Comparison of ENCODE assay signal across 20 cellular contexts in the genomic region with DNA sequence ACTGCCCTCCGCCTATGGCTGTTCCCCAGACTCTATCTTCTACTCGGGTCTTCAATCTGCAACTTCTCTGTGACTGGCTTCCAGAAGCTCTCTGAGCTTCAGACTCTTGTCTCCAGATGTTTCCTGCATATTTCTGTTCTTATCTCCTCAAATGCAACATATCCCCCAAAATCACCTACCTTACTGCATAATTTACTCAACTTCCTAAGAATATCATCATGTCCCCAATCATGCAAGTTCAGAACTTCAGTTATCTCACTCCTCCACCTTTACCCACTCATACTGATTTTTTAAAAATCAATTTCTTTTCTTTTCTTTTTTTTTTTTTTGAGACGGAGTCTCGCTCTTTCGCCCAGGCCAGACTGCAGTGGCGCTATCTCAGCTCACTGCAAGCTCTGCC.
DNase-seq lines count a peak whose midpoint lies in the region; ATAC-seq, FAIRE-seq and TF ChIP-seq lines count a peak whose summit lies in the region.
"Had no signal": no experiment of that assay in that cellular context is flagged by ENCODE, and none has a peak within 500 bp of the region (broad histone marks: within the 10 kb centered on the region; RNA-seq: fewer than 3 reads in every experiment).

No MANE protein-coding gene starts in this region.

- TF ChIP-seq CTCF in DND-41 (IDR thresholded peaks at IDR 0.05; ENCODE audit: borderline replicate concordance, extremely low read depth, low read length, poor library complexity, severe bottlenecking) = no peak
- no peak for TF ChIP-seq CTCF in K562 (IDR thresholded peaks at IDR 0.05 in 2 of 3, conservative IDR thresholded peaks at IDR 0.05 in 1 of 3; ENCODE audit: insufficient read depth in 2 of 3, low read depth in 1 of 3, low read length in 3 of 3)
- TF ChIP-seq CTCF in smooth muscle cell (IDR thresholded peaks at IDR 0.05; ENCODE audit: borderline replicate concordance, insufficient read depth, poor library complexity, severe bottlenecking) = no peak

- BruUV-seq in K562 (replicated peaks; lab: Mats Ljungman, UMichigan) = no TSS peak

- no peak for TF ChIP-seq EP300 in K562 (IDR thresholded peaks at IDR 0.05; ENCODE audit: low read length)

- peak overlapping the region; percentile 51; the same call in 1 of the 2 replicates for H3K27ac ChIP-seq in DND-41 (ENCODE audit: low read length)
- H3K27ac ChIP-seq in K562 (ENCODE audit: extremely low read depth, low read depth, low read length) = no peak overlapping the region
- no peak overlapping the region for H3K27ac ChIP-seq in smooth muscle cell (ENCODE audit: low read depth)
- H3K27ac ChIP-seq: 22Rv1; A549; BLaER1 treated with 17β-estradiol and CSF1 and Interleukin-3, amounts not matched to agents 10 nM and 100 nM; C4-2B had no signal

- intact Hi-C loops in K562 (cut with micrococcal nuclease) = no loop called here

- ATAC-seq in DND-41 (ENCODE audit: insufficient read depth, low read depth) (no peak), K562 (no peak)
- ATAC-seq: A549; CD8-positive, alpha-beta T cell had no signal

- no peak for TF ChIP-seq RAD21 in K562 (CRISPR knock-in tag; conservative IDR thresholded peaks at IDR 0.05 in 1 of 2, IDR thresholded peaks at IDR 0.05 in 1 of 2)

- H3K9me3 ChIP-seq in DND-41 (ENCODE audit: insufficient read depth, low read length, severe bottlenecking) (no peaks in the 10 kb centered on the region), K562 (replicated peaks; ENCODE audit: control insufficient read depth, insufficient read depth, low read depth, low read length) (no peaks in the 10 kb centered on the region), smooth muscle cell (replicated peaks; ENCODE audit: low read depth) (no peaks in the 10 kb centered on the region)
- H3K9me3 ChIP-seq: A549, Caco-2 had no signal

- CTCF ChIA-PET in K562 (lab: Yijun Ruan, JAX; ENCODE audit: low intra/inter-chr PET ratio) = no interaction called here

- H3K79me2 ChIP-seq in DND-41 (ENCODE audit: insufficient read depth, low read length) = peaks cover 26% of the 10 kb centered on the region
- H3K79me2 ChIP-seq in K562 (ENCODE audit: control insufficient read depth, insufficient read depth, low read length) = no peaks in the 10 kb centered on the region
- no peaks in the 10 kb centered on the region for H3K79me2 ChIP-seq in smooth muscle cell (ENCODE audit: low read depth)

- H3K4me3 ChIP-seq in DND-41 (ENCODE audit: low read depth in 1 of 2, low read length in 2 of 2) (no peak overlapping the region), K562 (no peak overlapping the region), smooth muscle cell (no peak overlapping the region)
- H3K4me3 ChIP-seq in Jurkat, Clone E6-1 (ENCODE audit: low read length) = no peak overlapping the region
- H3K4me3 ChIP-seq: A549; BLaER1 treated with 17β-estradiol and CSF1 and Interleukin-3, amounts not matched to agents 10 nM and 100 nM had no signal

- POLR2A ChIA-PET in K562 (lab: Yijun Ruan, JAX) = interaction anchor here (0.9 kb wide), 1 partner anchor 11 kb away, joined by 7 read pairs; no protein-coding TSS in a partner anchor

- H3K9me1 ChIP-seq in K562 (ENCODE audit: control insufficient read depth, insufficient read depth, low read length) = no peaks in the 10 kb centered on the region

- in situ Hi-C loops in K562 (cut with MboI) = no loop called here

- WGBS in K562 (ENCODE audit: insufficient coverage, low coverage, missing lambda C conversion rate) = 31% methylated on average over 2 of the region's 6 CpGs
- 84% methylated on average over 6 of the region's 6 CpGs for WGBS in smooth muscle cell (ENCODE audit: low lambda C conversion rate)

- H3K9ac ChIP-seq in DND-41 (ENCODE audit: low read depth, low read length) = no peak overlapping the region
- H3K9ac ChIP-seq in K562 (ENCODE audit: insufficient read depth in 1 of 2, low read depth in 2 of 2, low read length in 2 of 2) = no peak overlapping the region
- H3K9ac ChIP-seq in smooth muscle cell (ENCODE audit: low read depth) = no peak overlapping the region
- H3K9ac ChIP-seq: BLaER1 treated with 17β-estradiol and CSF1 and Interleukin-3, amounts not matched to agents 10 nM and 100 nM had no signal

- H2AFZ ChIP-seq in DND-41 (ENCODE audit: low read depth, low read length) (no peak overlapping the region), K562 (ENCODE audit: low read depth, low read length) (no peak overlapping the region), smooth muscle cell (ENCODE audit: low read depth) (no peak overlapping the region)

- no peaks in the 10 kb centered on the region for H3F3A ChIP-seq in smooth muscle cell (ENCODE audit: low read depth)

- no peak for TF ChIP-seq POLR2A in K562 (conservative IDR thresholded peaks at IDR 0.05)

- H3K27me3 ChIP-seq in DND-41 (ENCODE audit: insufficient read depth, low read length, poor library complexity) (no peaks in the 10 kb centered on the region), K562 (ENCODE audit: control insufficient read depth in 2 of 2, insufficient read depth in 2 of 2, low read length in 2 of 2) (peaks cover 2 to 3% of the 10 kb centered on the region in 2 experiments; a peak in 1 of 5 replicates), smooth muscle cell (ENCODE audit: low read depth) (no peaks in the 10 kb centered on the region)
- H3K27me3 ChIP-seq: BLaER1 treated with 17β-estradiol and CSF1 and Interleukin-3, amounts not matched to agents 10 nM and 100 nM had no signal

- no peak for DNase-seq in DND-41
- peak; percentile 47 for DNase-seq in Jurkat, Clone E6-1 (ENCODE audit: low read depth, low spot score)
- peak in 2 of 4 experiments; percentile 11 to 21 for DNase-seq in K562 (ENCODE audit: extremely low read depth in 1 of 4, low spot score in 3 of 4)
- DNase-seq in NCI-H774 (lab: John Stamatoyannopoulos, UW) = no peak
- DNase-seq in smooth muscle cell (lab: John Stamatoyannopoulos, UW; ENCODE audit: unreplicated experiment) = no peak
- no peak for DNase-seq in HTR-8/SVneo (ENCODE audit: insufficient read length, low spot score)
- DNase-seq: AML-193; Caco-2; Calu3; CD4-positive, alpha-beta T cell; CD8-positive, alpha-beta T cell; DMS79 treated with DMSO at 0.1 percent for 48 hours; GF-D8 had no signal

- peaks cover 67% of the 10 kb centered on the region for H3K4me1 ChIP-seq in DND-41 (ENCODE audit: insufficient read depth, low read length)
- peaks cover 0 to 6% of the 10 kb centered on the region in 2 experiments; a peak in 1 of 5 replicates for H3K4me1 ChIP-seq in K562 (replicated peaks in 1 of 2; ENCODE audit: control insufficient read depth in 2 of 2, insufficient read depth in 2 of 2, low read length in 2 of 2)
- peaks cover 14% of the 10 kb centered on the region for H3K4me1 ChIP-seq in smooth muscle cell (ENCODE audit: low read depth)
- H3K4me1 ChIP-seq: A549, Caco-2 had no signal

- H3K4me2 ChIP-seq in DND-41 (ENCODE audit: insufficient read depth, low read length) (no peak overlapping the region), K562 (ENCODE audit: insufficient read depth, low read length) (no peak overlapping the region), smooth muscle cell (no peak overlapping the region)
- H3K4me2 ChIP-seq: A549; BLaER1 treated with 17β-estradiol and CSF1 and Interleukin-3, amounts not matched to agents 10 nM and 100 nM had no signal

- H3K36me3 ChIP-seq in DND-41 (ENCODE audit: insufficient read depth, low read length) (peaks cover 60% of the 10 kb centered on the region), K562 (ENCODE audit: control insufficient read depth, insufficient read depth, low read length) (no peaks in the 10 kb centered on the region), smooth muscle cell (ENCODE audit: low read depth) (no peaks in the 10 kb centered on the region)

- H4K20me1 ChIP-seq in DND-41 (ENCODE audit: insufficient read depth, low read length) (no peaks in the 10 kb centered on the region), K562 (replicated peaks; ENCODE audit: control insufficient read depth, insufficient read depth, low read length) (no peaks in the 10 kb centered on the region), smooth muscle cell (ENCODE audit: low read depth) (no peaks in the 10 kb centered on the region)
- H4K20me1 ChIP-seq: BLaER1 treated with 17β-estradiol and CSF1 and Interleukin-3, amounts not matched to agents 10 nM and 100 nM had no signal

- FAIRE-seq in K562 (lab: Jason Lieb, UNC) (no peak), HTR-8/SVneo (lab: Jason Lieb, UNC) (no peak)
- FAIRE-seq: A549, D721Med, G401.6, GM19239 had no signal

TF ChIP-seq in K562, 482 proteins besides CTCF, POLR2A, EP300 and RAD21 (continues in another document):
- TF ChIP-seq DDX20 (tag; IDR thresholded peaks at IDR 0.05; ENCODE audit: low read depth) = no peak
- TF ChIP-seq ZNF76 (CRISPR knock-in tag; IDR thresholded peaks at IDR 0.05; ENCODE audit: borderline replicate concordance) = no peak
- peak; percentile 54 for TF ChIP-seq CBFA2T2 (conservative IDR thresholded peaks at IDR 0.05)
- TF ChIP-seq, protein P1, sequence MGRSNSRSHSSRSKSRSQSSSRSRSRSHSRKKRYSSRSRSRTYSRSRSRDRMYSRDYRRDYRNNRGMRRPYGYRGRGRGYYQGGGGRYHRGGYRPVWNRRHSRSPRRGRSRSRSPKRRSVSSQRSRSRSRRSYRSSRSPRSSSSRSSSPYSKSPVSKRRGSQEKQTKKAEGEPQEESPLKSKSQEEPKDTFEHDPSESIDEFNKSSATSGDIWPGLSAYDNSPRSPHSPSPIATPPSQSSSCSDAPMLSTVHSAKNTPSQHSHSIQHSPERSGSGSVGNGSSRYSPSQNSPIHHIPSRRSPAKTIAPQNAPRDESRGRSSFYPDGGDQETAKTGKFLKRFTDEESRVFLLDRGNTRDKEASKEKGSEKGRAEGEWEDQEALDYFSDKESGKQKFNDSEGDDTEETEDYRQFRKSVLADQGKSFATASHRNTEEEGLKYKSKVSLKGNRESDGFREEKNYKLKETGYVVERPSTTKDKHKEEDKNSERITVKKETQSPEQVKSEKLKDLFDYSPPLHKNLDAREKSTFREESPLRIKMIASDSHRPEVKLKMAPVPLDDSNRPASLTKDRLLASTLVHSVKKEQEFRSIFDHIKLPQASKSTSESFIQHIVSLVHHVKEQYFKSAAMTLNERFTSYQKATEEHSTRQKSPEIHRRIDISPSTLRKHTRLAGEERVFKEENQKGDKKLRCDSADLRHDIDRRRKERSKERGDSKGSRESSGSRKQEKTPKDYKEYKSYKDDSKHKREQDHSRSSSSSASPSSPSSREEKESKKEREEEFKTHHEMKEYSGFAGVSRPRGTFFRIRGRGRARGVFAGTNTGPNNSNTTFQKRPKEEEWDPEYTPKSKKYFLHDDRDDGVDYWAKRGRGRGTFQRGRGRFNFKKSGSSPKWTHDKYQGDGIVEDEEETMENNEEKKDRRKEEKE (IDR thresholded peaks at IDR 0.05; ENCODE audit: borderline replicate concordance in 1 of 2, control insufficient read depth in 1 of 2, low read depth in 2 of 2, low read length in 1 of 2) = no peak
- TF ChIP-seq TRIM24 (IDR thresholded peaks at IDR 0.05) = peak in 1 of 2 experiments; percentile 23; a peak in 1 of 4 replicates
- TF ChIP-seq NCOR1 (IDR thresholded peaks at IDR 0.05) = peak; percentile 43
- peak; percentile 37 to 40; a peak in 2 of 4 replicates for TF ChIP-seq KDM1A (IDR thresholded peaks at IDR 0.05)
- peak; percentile 43; the same call in 1 of the 2 replicates for TF ChIP-seq TAL1 (IDR thresholded peaks at IDR 0.05)
- peak; percentile 77 for TF ChIP-seq CBFA2T3 (IDR thresholded peaks at IDR 0.05)
- TF ChIP-seq SMAD4 (CRISPR knock-in tag; conservative IDR thresholded peaks at IDR 0.05) = 0 out of 2 replicates have a peak, but pooled peaks have one; percentile 32
